ENCODE assay signal across 8 cellular contexts in the genomic region with DNA sequence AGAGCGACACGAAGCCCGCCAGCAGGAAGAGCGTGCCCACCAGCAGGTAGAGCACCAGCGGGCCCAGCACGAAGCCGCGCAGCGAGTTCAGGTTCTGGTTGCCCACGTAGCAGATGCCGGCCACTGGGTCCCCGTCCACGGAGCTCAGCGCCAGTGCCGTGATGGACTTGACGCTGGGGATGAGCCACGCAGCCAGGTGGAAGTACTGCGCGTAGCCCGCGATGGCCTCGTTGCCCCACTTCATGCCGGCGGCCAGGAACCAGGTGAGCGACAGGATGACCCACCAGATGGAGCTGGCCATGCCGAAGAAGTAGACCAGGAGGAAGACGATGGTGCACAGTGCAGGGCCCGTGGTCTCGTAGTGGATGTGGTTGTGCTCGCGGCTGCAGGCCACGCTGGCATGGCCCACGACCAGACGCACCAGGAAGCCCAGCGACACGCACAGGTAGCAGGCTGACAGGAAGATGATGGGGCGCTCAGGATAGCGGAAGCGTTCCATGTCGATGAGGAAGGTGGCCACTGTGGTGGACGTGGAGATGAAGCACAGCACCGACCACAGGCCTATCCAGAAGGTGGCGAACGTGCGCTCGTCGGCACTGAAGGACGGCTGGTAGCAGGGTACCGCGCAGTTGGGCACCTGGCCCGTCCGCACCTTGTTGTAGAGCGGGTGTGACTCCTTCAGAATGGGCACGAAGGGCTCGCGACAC. TPM values are rescaled to one million over a fixed set of nuclear protein-coding genes. Genes with fewer than 3 reads are reported as not detected.
DNase-seq lines count a peak whose midpoint lies in the region; TF ChIP-seq lines count a peak whose summit lies in the region.

No MANE protein-coding gene starts in this region.

- H3K4me3 Mint-ChIP-seq in T-helper 2 cell treated with Interferon-gamma antibody and Interleukin-4, amounts not matched to agents 5 μg/mL and 100 μg/mL, for 36 hours: peak overlapping the region; percentile 84

- no peaks in the 10 kb centered on the region for H3K9me3 ChIP-seq in osteoblast (ENCODE audit: low read depth, low read length)

- peak; percentile 23 for TF ChIP-seq CTCF in fibroblast of villous mesenchyme (IDR thresholded peaks at IDR 0.05; ENCODE audit: insufficient read depth, low read depth, low read length)
- TF ChIP-seq CTCF in osteoblast (IDR thresholded peaks at IDR 0.05; ENCODE audit: extremely low read depth, low read depth, low read length): peak; percentile 27

- H3K4me3 ChIP-seq in fibroblast of villous mesenchyme (ENCODE audit: low read depth, low read length) (peak overlapping the region; percentile 71), osteoblast (ENCODE audit: insufficient read depth, low read length) (peak overlapping the region; percentile 83)

- in situ Hi-C loops in G401 (cut with HindIII; ENCODE audit: low sequenced_read_pairs): no loop called here

- peaks cover 8% of the 10 kb centered on the region for H3K79me2 ChIP-seq in osteoblast (ENCODE audit: insufficient read depth, low read length)

- peak overlapping the region; percentile 52 for H3K27ac Mint-ChIP-seq in T-helper 2 cell treated with Interferon-gamma antibody and Interleukin-4, amounts not matched to agents 5 μg/mL and 100 μg/mL, for 36 hours

- peaks cover 2% of the 10 kb centered on the region for H3K4me1 ChIP-seq in osteoblast (ENCODE audit: insufficient read depth, low read length)

- peaks cover 23% of the 10 kb centered on the region for H3K4me1 Mint-ChIP-seq in T-helper 2 cell treated with Interferon-gamma antibody and Interleukin-4, amounts not matched to agents 5 μg/mL and 100 μg/mL, for 36 hours (ENCODE audit: low read depth)

- DNase-seq in DMS79 treated with DMSO at 0.1 percent for 48 hours (lab: John Stamatoyannopoulos, UW) (peak; percentile 41), DMS79 (lab: John Stamatoyannopoulos, UW) (no peak), fibroblast of villous mesenchyme (ENCODE audit: low read depth) (no peak), osteoblast (ENCODE audit: insufficient read length, low spot score, missing footprints) (peak; percentile 88), RPMI8226 (no peak), G401 (ENCODE audit: low spot score) (no peak), SW480 (ENCODE audit: low spot score) (no peak)
- DNase-seq in T-helper 2 cell treated with Interferon-gamma antibody and Interleukin-4, amounts not matched to agents 5 μg/mL and 100 μg/mL, for 36 hours (ENCODE audit: low spot score): no peak

- no peaks in the 10 kb centered on the region for H3K36me3 ChIP-seq in osteoblast (ENCODE audit: insufficient read depth, low read length)

- peaks cover 55% of the 10 kb centered on the region for H3K27me3 Mint-ChIP-seq in T-helper 2 cell treated with Interferon-gamma antibody and Interleukin-4, amounts not matched to agents 5 μg/mL and 100 μg/mL, for 36 hours (ENCODE audit: low read depth)

- peak overlapping the region; percentile 97 for H3K4me2 ChIP-seq in osteoblast (ENCODE audit: insufficient read depth, low read length)

- no peaks in the 10 kb centered on the region for H3K9me3 Mint-ChIP-seq in T-helper 2 cell treated with Interferon-gamma antibody and Interleukin-4, amounts not matched to agents 5 μg/mL and 100 μg/mL, for 36 hours

- no peaks in the 10 kb centered on the region for H3K27me3 ChIP-seq in osteoblast (ENCODE audit: insufficient read depth, low read length)

- peak overlapping the region; percentile 37 for H2AFZ ChIP-seq in osteoblast (ENCODE audit: low read length)

- no peak overlapping the region for H3K27ac ChIP-seq in osteoblast (ENCODE audit: low read depth, low read length)

- peaks cover 9% of the 10 kb centered on the region for H4K20me1 ChIP-seq in osteoblast (ENCODE audit: insufficient read depth, low read length)

- no peaks in the 10 kb centered on the region for H3K36me3 Mint-ChIP-seq in T-helper 2 cell treated with Interferon-gamma antibody and Interleukin-4, amounts not matched to agents 5 μg/mL and 100 μg/mL, for 36 hours (ENCODE audit: low read depth)

RNA-seq across cellular contexts. Expression of a gene that starts 2.1 kb away (rescaled TPM):
- total RNA-seq in fibroblast of villous mesenchyme (0.64 and 0.86 TPM in 2 replicates), osteoblast (10.6 and 12.7 TPM in 2 replicates)
- 30.5 and 30.8 TPM in 2 replicates for total RNA-seq in G401 (2014; rRNA removed; shearing (Covaris generic))

RNA-seq across cellular contexts. Expression of a gene that starts 56.2 kb away (rescaled TPM):
- total RNA-seq in fibroblast of villous mesenchyme (7.7 and 10.4 TPM in 2 replicates), osteoblast (14.1 and 15.9 TPM in 2 replicates)
- total RNA-seq in G401 (2014; rRNA removed; shearing (Covaris generic)): 39.6 and 43.0 TPM in 2 replicates

Comparison
In these comparisons a context has a peak if more than half of its experiments do, and no peak if none do; other contexts are left out.
1. DNase-seq: peak in DMS79 treated with DMSO at 0.1 percent for 48 hours (single experiment) and osteoblast (single experiment); none in DMS79 (single experiment), T-helper 2 cell treated with Interferon-gamma antibody and Interleukin-4, amounts not matched to agents 5 μg/mL and 100 μg/mL, for 36 hours (single experiment), fibroblast of villous mesenchyme (single experiment), RPMI8226 (single experiment), G401 (single experiment) and SW480 (single experiment).